8 cellular contexts compared by ENCODE assay signal in the genomic region with DNA sequence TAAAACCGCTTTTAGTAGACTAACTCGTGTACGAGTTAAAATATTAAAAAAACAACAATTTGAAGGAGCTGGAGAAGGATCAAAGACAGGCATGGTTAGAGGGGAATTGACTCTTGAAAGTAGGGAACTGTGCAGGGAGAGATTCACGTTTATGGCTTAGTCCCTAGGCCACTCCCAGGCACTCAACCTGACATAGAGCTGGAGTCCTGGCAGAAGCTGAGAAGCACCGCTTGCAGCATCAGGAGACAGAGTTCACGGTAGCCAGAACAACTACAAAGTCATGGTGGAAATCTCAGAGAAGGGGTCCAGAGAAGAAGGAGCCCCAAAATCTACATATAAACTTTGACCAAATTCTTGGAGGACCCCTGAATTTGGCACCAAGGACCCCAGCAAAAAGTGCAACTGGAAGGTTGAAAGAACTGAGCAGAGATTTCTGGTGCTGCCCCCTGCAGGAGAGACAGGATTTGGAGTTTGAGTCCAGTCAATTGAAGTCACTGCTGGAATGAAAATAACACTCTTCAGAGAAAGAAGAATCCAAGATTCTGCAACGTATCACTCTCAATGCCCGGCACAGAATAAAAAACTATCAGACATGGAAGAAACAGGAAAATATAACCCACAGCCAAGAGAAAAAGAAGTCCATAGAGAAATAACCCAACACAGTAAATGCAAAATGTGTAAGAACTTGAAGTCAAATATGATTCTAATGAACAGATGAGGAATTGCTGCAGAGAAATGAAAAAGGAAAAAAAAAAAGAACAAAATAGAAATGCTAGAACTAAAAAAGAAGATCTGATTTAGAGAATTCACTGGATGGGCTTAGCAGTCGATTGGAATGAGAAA.
A peak's percentile ranks its signal among the peaks of the same experiment; 100 is the strongest.
DNase-seq lines count a peak whose midpoint lies in the region; ATAC-seq and TF ChIP-seq lines count a peak whose summit lies in the region.

No MANE protein-coding gene starts in this region.

- no peak for TF ChIP-seq POLR2A in erythroblast (IDR thresholded peaks at IDR 0.05; ENCODE audit: low read length)

- H3K36me3 Mint-ChIP-seq in natural killer cell: no peaks in the 10 kb centered on the region
- no peaks in the 10 kb centered on the region for H3K36me3 Mint-ChIP-seq in natural killer cell treated with Interleukin-12 subunit alpha and Interleukin-12 subunit beta and Interleukin-15 and Interleukin-18, amount 100 ng/mL, for 72 hours

- no peaks in the 10 kb centered on the region for H3K9me3 ChIP-seq in Panc1 (ENCODE audit: control insufficient read depth, insufficient read depth, low read depth, low read length)

- in situ Hi-C loops in Panc1 (cut with HindIII; ENCODE audit: low pct_unique_long_range_greater_than_20kb, low sequenced_read_pairs): no loop called here

- TF ChIP-seq CTCF in natural killer cell (IDR thresholded peaks at IDR 0.05) (peak; percentile 28), Panc1 (IDR thresholded peaks at IDR 0.05) (peak; percentile 85)

- ATAC-seq in natural killer cell (no peak), Panc1 (peak; percentile 80), GM19467 (IDR thresholded peaks at IDR 0.05; ENCODE audit: unreplicated experiment) (no peak), GM21526 (IDR thresholded peaks at IDR 0.05; ENCODE audit: low FRiP score, unreplicated experiment) (no peak)
- no peak for ATAC-seq in natural killer cell treated with Interleukin-12 subunit alpha and Interleukin-12 subunit beta and Interleukin-15 and Interleukin-18, amount 100 ng/mL, for 72 hours

- CTCF ChIA-PET in Panc1 (lab: Charles Lee): interaction anchor here (0.7 to 1.0 kb wide), 2 partner anchors 104 to 139 kb away, joined by 3 to 4 read pairs; no protein-coding TSS in a partner anchor

- H3K36me3 ChIP-seq in Panc1 (ENCODE audit: control insufficient read depth, insufficient read depth, low read length): no peaks in the 10 kb centered on the region

- H3K4me3 Mint-ChIP-seq in natural killer cell: no peak overlapping the region
- H3K4me3 Mint-ChIP-seq in natural killer cell treated with Interleukin-12 subunit alpha and Interleukin-12 subunit beta and Interleukin-15 and Interleukin-18, amount 100 ng/mL, for 72 hours: no peak overlapping the region

- H3K27ac Mint-ChIP-seq in natural killer cell: no peak overlapping the region
- H3K27ac Mint-ChIP-seq in natural killer cell treated with Interleukin-12 subunit alpha and Interleukin-12 subunit beta and Interleukin-15 and Interleukin-18, amount 100 ng/mL, for 72 hours: no peak overlapping the region

- H3K4me1 ChIP-seq in Panc1 (ENCODE audit: control insufficient read depth, insufficient read depth, low read length): no peaks in the 10 kb centered on the region

- H3K4me3 ChIP-seq in Panc1 (ENCODE audit: low read depth in 2 of 2, low read length in 2 of 2): peak overlapping the region in 1 of 2 experiments; percentile 35; a peak in 1 of 4 replicates

- DNase-seq in natural killer cell (no peak), Panc1 (ENCODE audit: low read depth, low spot score) (peak; percentile 46), erythroblast (lab: John Stamatoyannopoulos, UW) (peak; percentile 5 to 38), COR-L47 (lab: John Stamatoyannopoulos, UW) (no peak)
- no peak for DNase-seq in natural killer cell treated with Interleukin-12 subunit alpha and Interleukin-12 subunit beta and Interleukin-15 and Interleukin-18, amount 100 ng/mL, for 72 hours (ENCODE audit: low spot score)
- peak; percentile 49 for DNase-seq in stimulated activated CD4-positive, alpha-beta T cell treated with anti-CD3 and anti-CD28 coated beads, Interleukin-15, amount 100 ng/mL, for 24 hours

- no TSS peak for BruUV-seq in Panc1 (replicated peaks; lab: Mats Ljungman, UMichigan)

- peaks cover 9% of the 10 kb centered on the region for H3K27me3 ChIP-seq in Panc1 (ENCODE audit: control insufficient read depth, insufficient read depth, low read length)

- POLR2A ChIA-PET in Panc1 (lab: Charles Lee): no interaction called here

- no peaks in the 10 kb centered on the region for H3K4me1 Mint-ChIP-seq in natural killer cell
- no peaks in the 10 kb centered on the region for H3K4me1 Mint-ChIP-seq in natural killer cell treated with Interleukin-12 subunit alpha and Interleukin-12 subunit beta and Interleukin-15 and Interleukin-18, amount 100 ng/mL, for 72 hours (ENCODE audit: low read depth in 2 of 2)

- H3K27me3 Mint-ChIP-seq in natural killer cell (ENCODE audit: low read depth in 2 of 2): peaks cover 3 to 18% of the 10 kb centered on the region in 2 donors
- H3K27me3 Mint-ChIP-seq in natural killer cell treated with Interleukin-12 subunit alpha and Interleukin-12 subunit beta and Interleukin-15 and Interleukin-18, amount 100 ng/mL, for 72 hours: peaks cover 16 to 23% of the 10 kb centered on the region in 2 donors

- H3K9me3 Mint-ChIP-seq in natural killer cell: no peaks in the 10 kb centered on the region
- no peaks in the 10 kb centered on the region for H3K9me3 Mint-ChIP-seq in natural killer cell treated with Interleukin-12 subunit alpha and Interleukin-12 subunit beta and Interleukin-15 and Interleukin-18, amount 100 ng/mL, for 72 hours

- intact Hi-C loops in natural killer cell (cut with micrococcal nuclease) (loop anchor here (2.0 kb wide), 1 partner anchor 361 kb away; no protein-coding TSS in a partner anchor), Panc1 (cut with micrococcal nuclease; ENCODE audit: unreplicated experiment) (loop anchor here (5.0 kb wide), 2 partner anchors 102 to 362 kb away; no protein-coding TSS in a partner anchor)

- no peak overlapping the region for H3K27ac ChIP-seq in Panc1 (ENCODE audit: low read length)

Comparison
In these comparisons a context has a peak if more than half of its experiments do, and no peak if none do; other contexts are left out.
1. DNase-seq: peak in Panc1 (single experiment), erythroblast (2 of 2) and stimulated activated CD4-positive, alpha-beta T cell treated with anti-CD3 and anti-CD28 coated beads, Interleukin-15, amount 100 ng/mL, for 24 hours (single experiment); none in natural killer cell (single experiment), natural killer cell treated with Interleukin-12 subunit alpha and Interleukin-12 subunit beta and Interleukin-15 and Interleukin-18, amount 100 ng/mL, for 72 hours (single experiment) and COR-L47 (single experiment).